Comparison of ENCODE assay signal across 8 cellular contexts in genomic region chr19:18292810-18293641, GRCh38. TPM values are rescaled to one million over a fixed set of nuclear protein-coding genes. Genes with fewer than 3 reads are reported as not detected.
DNase-seq lines count a peak whose midpoint lies in the region; ATAC-seq, FAIRE-seq and TF ChIP-seq lines count a peak whose summit lies in the region.

No MANE protein-coding gene starts in this region.

- no peak for TF ChIP-seq CTCF in nephron progenitor cell (IDR thresholded peaks at IDR 0.05)

- CTCF ChIA-PET in activated CD4-positive, alpha-beta T cell treated with anti-CD3 and anti-CD28 coated beads for 36 hours (lab: Charles Lee) = interaction anchor here (0.7 to 2.6 kb wide), 8 partner anchors 10 to 36 kb away, joined by 3 to 18 read pairs (median 8); partner anchors contain the start of genes JUND and LSM4

- peaks cover 2% of the 10 kb centered on the region for H3K9me3 Mint-ChIP-seq in activated CD4-positive, alpha-beta T cell treated with anti-CD3 and anti-CD28 coated beads for 36 hours (ENCODE audit: low read depth)
- peaks cover 7% of the 10 kb centered on the region for H3K9me3 Mint-ChIP-seq in activated T-helper 2 cell treated with anti-CD3 and anti-CD28 coated beads, Interferon-gamma antibody, Interleukin-2, Interleukin-4, amounts not matched to agents 10 μg/mL and 5 μg/mL and 100 μg/mL, durations not matched to agents 14 hours and 24 hours and 36 hours
- H3K9me3 Mint-ChIP-seq in nephron progenitor cell = no peaks in the 10 kb centered on the region

- intact Hi-C loops in activated CD4-positive, alpha-beta T cell treated with anti-CD3 and anti-CD28 coated beads for 36 hours (cut with DNase I, micrococcal nuclease) = loop anchor here (1.0 to 5.0 kb wide), 6 partner anchors 14 to 739 kb away; partner anchors contain the start of genes ARMC6 (in 1 of the 2), LSM4 (in 1 of the 2), SSBP4 (in 1 of the 2) and SUGP2 (in 1 of the 2)
- intact Hi-C loops in activated T-helper 2 cell treated with anti-CD3 and anti-CD28 coated beads, Interferon-gamma antibody, Interleukin-2, Interleukin-4, amounts not matched to agents 10 μg/mL and 5 μg/mL and 100 μg/mL, durations not matched to agents 14 hours and 24 hours and 36 hours (cut with micrococcal nuclease) = loop anchor here (1.0 to 10.0 kb wide), 3 partner anchors 14 to 198 kb away; partner anchors contain the start of genes LSM4 and MAST3

- peak overlapping the region; percentile 99 for H3K27ac Mint-ChIP-seq in activated CD4-positive, alpha-beta T cell treated with anti-CD3 and anti-CD28 coated beads for 36 hours
- H3K27ac Mint-ChIP-seq in activated T-helper 2 cell treated with anti-CD3 and anti-CD28 coated beads, Interferon-gamma antibody, Interleukin-2, Interleukin-4, amounts not matched to agents 10 μg/mL and 5 μg/mL and 100 μg/mL, durations not matched to agents 14 hours and 24 hours and 36 hours = peak overlapping the region; percentile 99
- peak overlapping the region; percentile 85 for H3K27ac Mint-ChIP-seq in nephron progenitor cell

- FAIRE-seq in frontal cortex (lab: Jason Lieb, UNC) (no peak), urothelium cell line (lab: Jason Lieb, UNC) (no peak)

- DNase-seq in activated CD4-positive, alpha-beta T cell treated with anti-CD3 and anti-CD28 coated beads for 36 hours = peak; percentile 81
- DNase-seq in activated CD4-positive, alpha-beta T cell treated with anti-CD3 and anti-CD28 coated beads for 4 hours = no peak
- DNase-seq in NCI-H2196 (lab: John Stamatoyannopoulos, UW; ENCODE audit: unreplicated experiment) = peak; percentile 71
- DNase-seq in activated T-helper 2 cell treated with anti-CD3 and anti-CD28 coated beads, Interferon-gamma antibody, Interleukin-2, Interleukin-4, amounts not matched to agents 10 μg/mL and 5 μg/mL and 100 μg/mL, durations not matched to agents 14 hours and 24 hours and 36 hours (ENCODE audit: low spot score) = peak; percentile 55
- DNase-seq in frontal cortex (ENCODE audit: low spot score in 2 of 2) = peak; percentile 75 to 79
- peak; percentile 79 for DNase-seq in nephron progenitor cell
- peak; percentile 53 for DNase-seq in urothelium cell line (ENCODE audit: low spot score)

- H3K36me3 Mint-ChIP-seq in activated CD4-positive, alpha-beta T cell treated with anti-CD3 and anti-CD28 coated beads for 36 hours (ENCODE audit: low read depth) = peaks cover 8% of the 10 kb centered on the region
- peaks cover 53% of the 10 kb centered on the region for H3K36me3 Mint-ChIP-seq in activated T-helper 2 cell treated with anti-CD3 and anti-CD28 coated beads, Interferon-gamma antibody, Interleukin-2, Interleukin-4, amounts not matched to agents 10 μg/mL and 5 μg/mL and 100 μg/mL, durations not matched to agents 14 hours and 24 hours and 36 hours (ENCODE audit: low read depth)
- no peaks in the 10 kb centered on the region for H3K36me3 Mint-ChIP-seq in nephron progenitor cell (ENCODE audit: low read depth)

- H3K4me1 Mint-ChIP-seq in activated CD4-positive, alpha-beta T cell treated with anti-CD3 and anti-CD28 coated beads for 36 hours = peaks cover 65% of the 10 kb centered on the region
- peaks cover 53% of the 10 kb centered on the region for H3K4me1 Mint-ChIP-seq in activated T-helper 2 cell treated with anti-CD3 and anti-CD28 coated beads, Interferon-gamma antibody, Interleukin-2, Interleukin-4, amounts not matched to agents 10 μg/mL and 5 μg/mL and 100 μg/mL, durations not matched to agents 14 hours and 24 hours and 36 hours (ENCODE audit: low read depth)
- H3K4me1 Mint-ChIP-seq in nephron progenitor cell = peaks cover 50% of the 10 kb centered on the region

- H3K4me3 Mint-ChIP-seq in activated CD4-positive, alpha-beta T cell treated with anti-CD3 and anti-CD28 coated beads for 36 hours = peak overlapping the region; percentile 87
- peak overlapping the region; percentile 96 for H3K4me3 Mint-ChIP-seq in activated T-helper 2 cell treated with anti-CD3 and anti-CD28 coated beads, Interferon-gamma antibody, Interleukin-2, Interleukin-4, amounts not matched to agents 10 μg/mL and 5 μg/mL and 100 μg/mL, durations not matched to agents 14 hours and 24 hours and 36 hours (ENCODE audit: low read depth)
- peak overlapping the region; percentile 87 for H3K4me3 Mint-ChIP-seq in nephron progenitor cell

- peak; percentile 20 for ATAC-seq in activated CD4-positive, alpha-beta T cell treated with anti-CD3 and anti-CD28 coated beads for 36 hours
- no peak for ATAC-seq in GM18868 (IDR thresholded peaks at IDR 0.05; ENCODE audit: unreplicated experiment)

- H3K27me3 Mint-ChIP-seq in activated CD4-positive, alpha-beta T cell treated with anti-CD3 and anti-CD28 coated beads for 36 hours = no peaks in the 10 kb centered on the region
- H3K27me3 Mint-ChIP-seq in activated T-helper 2 cell treated with anti-CD3 and anti-CD28 coated beads, Interferon-gamma antibody, Interleukin-2, Interleukin-4, amounts not matched to agents 10 μg/mL and 5 μg/mL and 100 μg/mL, durations not matched to agents 14 hours and 24 hours and 36 hours (ENCODE audit: low read depth) = no peaks in the 10 kb centered on the region
- peaks cover 5% of the 10 kb centered on the region for H3K27me3 Mint-ChIP-seq in nephron progenitor cell (ENCODE audit: low read depth, poor library complexity)

- POLR2A ChIA-PET in activated CD4-positive, alpha-beta T cell treated with anti-CD3 and anti-CD28 coated beads for 36 hours (lab: Charles Lee) = interaction anchor here (0.7 to 6.5 kb wide), 6 partner anchors 8 to 29 kb away, joined by 3 to 291 read pairs (median 10); partner anchors contain the start of genes JUND and LSM4

RNA-seq across cellular contexts. Expression of gene JUND, which starts 11.6 kb away (rescaled TPM):
- 100 to 1,000 TPM; 254 to 311 TPM for total RNA-seq in activated CD4-positive, alpha-beta T cell treated with anti-CD3 and anti-CD28 coated beads for 36 hours
- total RNA-seq in activated T-helper 2 cell treated with anti-CD3 and anti-CD28 coated beads, Interferon-gamma antibody, Interleukin-2, Interleukin-4, amounts not matched to agents 10 μg/mL and 5 μg/mL and 100 μg/mL, durations not matched to agents 14 hours and 24 hours and 36 hours = 462 and 464 TPM in 2 replicates
- total RNA-seq in frontal cortex = 35.5 TPM

RNA-seq across cellular contexts. Expression of gene IQCN, which starts 18.8 kb away (rescaled TPM):
- total RNA-seq in activated CD4-positive, alpha-beta T cell treated with anti-CD3 and anti-CD28 coated beads for 36 hours = under 1 TPM; 0.40 to 0.43 TPM
- total RNA-seq in activated T-helper 2 cell treated with anti-CD3 and anti-CD28 coated beads, Interferon-gamma antibody, Interleukin-2, Interleukin-4, amounts not matched to agents 10 μg/mL and 5 μg/mL and 100 μg/mL, durations not matched to agents 14 hours and 24 hours and 36 hours = 2.9 and 3.3 TPM in 2 replicates
- 0.41 TPM for total RNA-seq in frontal cortex

RNA-seq across cellular contexts. Expression of gene LSM4, which starts 29.9 kb away (rescaled TPM):
- total RNA-seq in activated CD4-positive, alpha-beta T cell treated with anti-CD3 and anti-CD28 coated beads for 36 hours = 100 to 1,000 TPM; 269 to 370 TPM
- total RNA-seq in activated T-helper 2 cell treated with anti-CD3 and anti-CD28 coated beads, Interferon-gamma antibody, Interleukin-2, Interleukin-4, amounts not matched to agents 10 μg/mL and 5 μg/mL and 100 μg/mL, durations not matched to agents 14 hours and 24 hours and 36 hours = 198 and 208 TPM in 2 replicates
- total RNA-seq in frontal cortex = 80.3 TPM

RNA-seq across cellular contexts. Expression of gene PGPEP1, which starts 47.4 kb away (rescaled TPM):
- total RNA-seq in activated CD4-positive, alpha-beta T cell treated with anti-CD3 and anti-CD28 coated beads for 36 hours = 10 to 100 TPM; 20.0 to 20.9 TPM
- 24.9 and 29.4 TPM in 2 replicates for total RNA-seq in activated T-helper 2 cell treated with anti-CD3 and anti-CD28 coated beads, Interferon-gamma antibody, Interleukin-2, Interleukin-4, amounts not matched to agents 10 μg/mL and 5 μg/mL and 100 μg/mL, durations not matched to agents 14 hours and 24 hours and 36 hours
- total RNA-seq in frontal cortex = 18.3 TPM

Comparison
In these comparisons a context has a peak if more than half of its experiments do, and no peak if none do; other contexts are left out.
1. DNase-seq: peak in activated CD4-positive, alpha-beta T cell treated with anti-CD3 and anti-CD28 coated beads for 36 hours (single experiment), NCI-H2196 (single experiment), activated T-helper 2 cell treated with anti-CD3 and anti-CD28 coated beads, Interferon-gamma antibody, Interleukin-2, Interleukin-4, amounts not matched to agents 10 μg/mL and 5 μg/mL and 100 μg/mL, durations not matched to agents 14 hours and 24 hours and 36 hours (single experiment), frontal cortex (2 of 2), nephron progenitor cell (single experiment) and urothelium cell line (single experiment); none in activated CD4-positive, alpha-beta T cell treated with anti-CD3 and anti-CD28 coated beads for 4 hours (0 of 2).
2. Peak in every context shown above with its lines, with median percentiles within 50 percentile points of each other: H3K27ac Mint-ChIP-seq and H3K4me3 Mint-ChIP-seq.